ENCODE assay signal across 2 cellular contexts in the genomic region with DNA sequence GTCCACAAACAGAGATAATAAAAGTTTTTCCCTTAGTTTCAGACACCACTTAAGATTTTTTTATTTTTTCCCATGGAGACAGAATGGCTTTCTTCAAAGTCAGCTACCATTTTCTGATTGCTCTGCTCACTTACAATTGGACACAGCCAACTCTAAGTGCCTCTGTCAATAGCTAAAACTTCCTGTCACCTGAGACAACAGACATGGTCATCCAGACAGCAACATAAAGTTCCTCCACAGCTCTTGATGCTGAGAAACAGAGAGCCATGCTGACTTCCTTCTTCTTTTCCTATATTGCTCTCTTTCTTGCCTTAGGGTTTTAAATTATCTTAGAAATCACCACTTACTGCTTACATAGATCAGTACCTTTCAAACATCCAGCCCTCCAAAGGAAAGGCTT.
TF ChIP-seq lines count a peak whose summit lies in the region.

No MANE protein-coding gene starts in this region.

TF ChIP-seq in IMR-90, 13 proteins besides CTCF, POLR2A, EP300 and RAD21:
- TF ChIP-seq MXI1 (IDR thresholded peaks at IDR 0.05; ENCODE audit: borderline replicate concordance, low read depth, low read length) = no peak
- no peak for TF ChIP-seq NFE2L2 (IDR thresholded peaks at IDR 0.05; ENCODE audit: low read depth, low read length)
- no peak for TF ChIP-seq RCOR1 (IDR thresholded peaks at IDR 0.05; ENCODE audit: insufficient replicate concordance, low read length)
- TF ChIP-seq, protein P1, sequence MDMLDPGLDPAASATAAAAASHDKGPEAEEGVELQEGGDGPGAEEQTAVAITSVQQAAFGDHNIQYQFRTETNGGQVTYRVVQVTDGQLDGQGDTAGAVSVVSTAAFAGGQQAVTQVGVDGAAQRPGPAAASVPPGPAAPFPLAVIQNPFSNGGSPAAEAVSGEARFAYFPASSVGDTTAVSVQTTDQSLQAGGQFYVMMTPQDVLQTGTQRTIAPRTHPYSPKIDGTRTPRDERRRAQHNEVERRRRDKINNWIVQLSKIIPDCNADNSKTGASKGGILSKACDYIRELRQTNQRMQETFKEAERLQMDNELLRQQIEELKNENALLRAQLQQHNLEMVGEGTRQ (IDR thresholded peaks at IDR 0.05; ENCODE audit: low read depth, low read length) = no peak

TF ChIP-seq in GM12878, 131 proteins besides CTCF, POLR2A, EP300 and RAD21:
- TF ChIP-seq CREM (IDR thresholded peaks at IDR 0.05; ENCODE audit: low read depth) (no peak), ZSCAN29 (IDR thresholded peaks at IDR 0.05) (no peak)
